Comparison of ENCODE assay signal across 1 cellular context in genomic region chr15:72445426-72445825, GRCh38.
TF ChIP-seq lines count a peak whose summit lies in the region.

No MANE protein-coding gene starts in this region.

TF ChIP-seq in HepG2, 621 proteins besides CTCF, POLR2A, EP300 and RAD21:
- TF ChIP-seq CSRNP1 (CRISPR knock-in tag; IDR thresholded peaks at IDR 0.05) (no peak), ZNF7 (CRISPR knock-in tag; IDR thresholded peaks at IDR 0.05) (peak; percentile 61; the same call in 1 of the 2 replicates)
